Comparison of ENCODE assay signal across 8 cellular contexts in genomic region chr15:39172380-39173281, GRCh38.
DNase-seq lines count a peak whose midpoint lies in the region; ATAC-seq, FAIRE-seq and TF ChIP-seq lines count a peak whose summit lies in the region.

No MANE protein-coding gene starts in this region.

- ATAC-seq in GM19452 (IDR thresholded peaks at IDR 0.05; ENCODE audit: unreplicated experiment): no peak

- TF ChIP-seq POLR2A in GM12891 (IDR thresholded peaks at IDR 0.05; ENCODE audit: low read depth, low read length): no peak

- FAIRE-seq in urothelium cell line (lab: Jason Lieb, UNC) (peak; percentile 82), GM12891 (lab: Jason Lieb, UNC) (no peak)

- DNase-seq in NCI-H2107 treated with DMSO at 0.1 percent for 48 hours (lab: John Stamatoyannopoulos, UW; ENCODE audit: unreplicated experiment) (peak; percentile 0), NCI-H2107 (lab: John Stamatoyannopoulos, UW) (no peak), dermis blood vessel endothelial cell (peak; percentile 40), medulla oblongata (ENCODE audit: extremely low spot score) (peak; percentile 59), urothelium cell line (ENCODE audit: low spot score) (peak; percentile 67), NCI-H774 (lab: John Stamatoyannopoulos, UW) (no peak), GM12891 (ENCODE audit: insufficient read length, low spot score) (no peak)

TF ChIP-seq in GM12891, 5 proteins besides CTCF, POLR2A, EP300 and RAD21:
- TF ChIP-seq TAF1 (IDR thresholded peaks at IDR 0.05; ENCODE audit: low read depth, low read length) (no peak), POU2F2 (IDR thresholded peaks at IDR 0.05; ENCODE audit: low read depth, low read length) (no peak), POLR2AphosphoS5 (IDR thresholded peaks at IDR 0.05; ENCODE audit: low read depth, low read length) (no peak), PAX5 (IDR thresholded peaks at IDR 0.05; ENCODE audit: insufficient read depth, low read length, severe bottlenecking) (no peak), SPI1 (IDR thresholded peaks at IDR 0.05; ENCODE audit: low read depth, low read length) (no peak)
TF ChIP-seq in GM12891: peak in this region for 0.

Comparison
In these comparisons a context has a peak if more than half of its experiments do, and no peak if none do; other contexts are left out.
1. DNase-seq: peak in NCI-H2107 treated with DMSO at 0.1 percent for 48 hours (single experiment), dermis blood vessel endothelial cell (single experiment), medulla oblongata (single experiment) and urothelium cell line (single experiment); none in NCI-H2107 (single experiment), NCI-H774 (single experiment) and GM12891 (single experiment).